ENCODE assay signal across 8 cellular contexts in the genomic region with DNA sequence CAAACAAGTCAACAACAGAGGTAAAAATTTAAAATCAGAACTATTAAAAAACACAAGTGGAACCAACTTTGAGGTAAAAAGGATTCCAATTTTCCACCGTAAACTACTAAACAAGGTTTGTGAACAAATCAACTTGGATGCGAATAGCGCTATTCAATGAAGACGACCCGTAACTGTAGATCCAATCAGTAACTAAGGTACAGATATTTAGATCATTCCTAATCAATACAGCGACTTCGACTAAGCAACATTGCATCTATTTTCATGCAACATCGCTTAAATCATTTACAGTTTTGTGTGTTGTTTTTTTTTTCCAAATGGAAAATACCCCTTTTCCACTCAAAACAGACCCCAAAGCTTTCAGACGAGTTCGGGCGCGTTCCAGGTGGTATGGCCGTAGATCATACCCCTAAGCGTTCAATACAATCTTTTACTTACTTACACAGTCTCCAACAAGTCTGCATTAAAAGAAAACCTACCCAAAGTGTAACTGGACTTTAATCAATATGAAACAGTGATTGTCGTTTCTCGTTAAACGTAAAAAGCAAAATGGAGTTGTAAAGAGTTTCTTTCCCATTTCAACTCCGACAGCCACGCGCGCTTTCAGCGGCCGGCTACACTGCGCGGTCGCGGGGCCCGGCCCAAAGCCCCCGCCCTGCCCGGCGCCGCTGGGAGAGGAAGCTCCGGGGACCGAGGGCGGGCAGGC. TPM values are rescaled to one million over a fixed set of nuclear protein-coding genes. Genes with fewer than 3 reads are reported as not detected.
DNase-seq lines count a peak whose midpoint lies in the region; ATAC-seq, FAIRE-seq and TF ChIP-seq lines count a peak whose summit lies in the region.

No MANE protein-coding gene starts in this region.

- WGBS in A549 (ENCODE audit: missing lambda C conversion rate), result 1% methylated on average over 32 of the region's 35 CpGs

- no peak for TF ChIP-seq CTCF in A549 (IDR thresholded peaks at IDR 0.05)
- no peak for TF ChIP-seq CTCF in HFFc6 (IDR thresholded peaks at IDR 0.05)
- no peak for TF ChIP-seq CTCF in MCF 10A (IDR thresholded peaks at IDR 0.05; ENCODE audit: unreplicated experiment)
- no peak for TF ChIP-seq CTCF in uterus (IDR thresholded peaks at IDR 0.05)

- CTCF ChIA-PET in A549 (lab: Yijun Ruan, JAX) (no interaction called here), MCF 10A (lab: Yijun Ruan, JAX) (interaction anchor here (0.6 kb wide), 1 partner anchor 258 kb away, joined by 3 read pairs; no protein-coding TSS in a partner anchor)

- H3K27me3 Mint-ChIP-seq in HFFc6 (ENCODE audit: insufficient read depth) (peaks cover 7% of the 10 kb centered on the region; the same call in 1 of the 2 replicates), MCF 10A (ENCODE audit: insufficient read depth, unreplicated experiment) (no peaks in the 10 kb centered on the region), memory B cell (no peaks in the 10 kb centered on the region)

- POLR2A ChIA-PET in A549 (lab: Yijun Ruan, JAX) (interaction anchor here (1.1 to 1.2 kb wide), 4 partner anchors 18 to 318 kb away, joined by 3 to 17 read pairs (median 5); a partner anchor contains a TSS), MCF 10A (lab: Yijun Ruan, JAX) (interaction anchor here (0.6 to 3.2 kb wide), 17 partner anchors 10 to 904 kb away, joined by 3 to 49 read pairs (median 15); a partner anchor contains a TSS)

- H3K27me3 ChIP-seq in uterus, result no peaks in the 10 kb centered on the region

- TF ChIP-seq POLR2A in A549 (IDR thresholded peaks at IDR 0.05; ENCODE audit: low read length), result no peak
- no peak for TF ChIP-seq POLR2A in uterus (IDR thresholded peaks at IDR 0.05)

- BruUV-seq in MCF 10A (replicated peaks; lab: Mats Ljungman, UMichigan), result no TSS peak

- H3K4me3 Mint-ChIP-seq in HFFc6, result peak overlapping the region; percentile 98
- peak overlapping the region; percentile 90 for H3K4me3 Mint-ChIP-seq in MCF 10A (ENCODE audit: unreplicated experiment)
- peak overlapping the region; percentile 90 for H3K4me3 Mint-ChIP-seq in memory B cell

- DNase-seq in A549 (ENCODE audit: low read depth in 1 of 2, low spot score in 1 of 2) (no peak), HFFc6 (no peak), MCF 10A (ENCODE audit: unreplicated experiment) (no peak), memory B cell (ENCODE audit: low spot score in 2 of 2) (no peak), uterus (no peak), 8988T (no peak), MV-4-11 (lab: John Stamatoyannopoulos, UW) (no peak), cerebellar nuclear complex (lab: John Stamatoyannopoulos, UW) (no peak)

- H3K4me1 Mint-ChIP-seq in HFFc6 (ENCODE audit: low read depth) (peaks cover 56% of the 10 kb centered on the region), MCF 10A (ENCODE audit: insufficient read depth, unreplicated experiment) (peaks cover 34% of the 10 kb centered on the region), memory B cell (peaks cover 42% of the 10 kb centered on the region)

- no peaks in the 10 kb centered on the region for H3K9me3 Mint-ChIP-seq in HFFc6
- no peaks in the 10 kb centered on the region for H3K9me3 Mint-ChIP-seq in MCF 10A (ENCODE audit: unreplicated experiment)
- H3K9me3 Mint-ChIP-seq in memory B cell, result no peaks in the 10 kb centered on the region

- peaks cover 39% of the 10 kb centered on the region for H3K36me3 Mint-ChIP-seq in HFFc6 (ENCODE audit: low read depth)
- H3K36me3 Mint-ChIP-seq in MCF 10A (ENCODE audit: insufficient read depth, unreplicated experiment), result peaks cover 20% of the 10 kb centered on the region
- H3K36me3 Mint-ChIP-seq in memory B cell, result peaks cover 6% of the 10 kb centered on the region

- intact Hi-C loops in MCF 10A (cut with micrococcal nuclease) (loop anchor here (5.0 kb wide), 1 partner anchor 34 kb away; no protein-coding TSS in a partner anchor), uterus (cut with DNase I; ENCODE audit: low total_unique reads) (loop anchor here (5.0 kb wide), 1 partner anchor 54 kb away; a partner anchor contains a TSS)

- H3K4me1 ChIP-seq in A549 (peaks cover 49% of the 10 kb centered on the region), uterus (peaks cover 1 to 13% of the 10 kb centered on the region in 2 donors)

- TF ChIP-seq EP300 in A549 (IDR thresholded peaks at IDR 0.05), result no peak

- H3K27ac Mint-ChIP-seq in HFFc6 (peak overlapping the region; percentile 96), MCF 10A (ENCODE audit: low read depth, unreplicated experiment) (peak overlapping the region; percentile 94), memory B cell (peak overlapping the region; percentile 93)

- H3K9me3 ChIP-seq in A549 (no peaks in the 10 kb centered on the region), uterus (no peaks in the 10 kb centered on the region)

- H3K27ac ChIP-seq in A549, result peak overlapping the region; percentile 98 to 99
- H3K27ac ChIP-seq in uterus, result peak overlapping the region; percentile 97 to 98

- ATAC-seq in A549 (no peak; a peak in 3 of 6 replicates), memory B cell (ENCODE audit: low read depth) (peak; percentile 15)

- H3K4me3 ChIP-seq in A549 (peak overlapping the region; percentile 98), uterus (peak overlapping the region; percentile 47 to 87)

- H3K4me2 ChIP-seq in A549, result peak overlapping the region; percentile 87

- TF ChIP-seq RAD21 in A549 (conservative IDR thresholded peaks at IDR 0.05 in 1 of 2, IDR thresholded peaks at IDR 0.05 in 1 of 2), result no peak

- no peak for FAIRE-seq in A549 (lab: Jason Lieb, UNC)

- no peaks in the 10 kb centered on the region for H3K36me3 ChIP-seq in uterus

TF ChIP-seq in A549, 52 proteins besides CTCF, POLR2A, EP300 and RAD21:
- TF ChIP-seq PHF8 (IDR thresholded peaks at IDR 0.05; ENCODE audit: borderline replicate concordance, low read depth) (peak; percentile 33), RARB (CRISPR knock-in tag; IDR thresholded peaks at IDR 0.05) (no peak), BHLHE40 (IDR thresholded peaks at IDR 0.05; ENCODE audit: low read depth, low read length) (no peak), GATA3 (IDR thresholded peaks at IDR 0.05; ENCODE audit: borderline replicate concordance) (no peak)

RNA-seq across cellular contexts. Expression of a gene that starts 0.8 kb away (rescaled TPM):
- polyA plus RNA-seq in A549 (2011; rRNA removed) (332 and 343 TPM in 2 replicates), A549 (2017; fragmentation: RNase III; extraction: RNeasy Plus Mini Kit Qiagen cat#74134 plus additional on column Dnase treatment) (549 to 596 TPM (median 587 TPM) in 3 replicates)
- polyA plus RNA-seq in A549 (2012; cell fraction: cytosol; rRNA removed), result 310 and 372 TPM in 2 replicates
- polyA plus RNA-seq in A549 (2012; cell fraction: nucleus; rRNA removed), result 227 and 266 TPM in 2 replicates
- 381 and 409 TPM in 2 replicates for polyA minus RNA-seq in A549 (2011; rRNA and poly(A)+ RNA removed)
- total RNA-seq in HFFc6 (2021; fragmentation: NEBNext Ultra II Directional; extraction: Animal tissue kit (Norgen Biotek cat#: 25700)), result 100 to 1,000 TPM; 703 to 739 (median 716) TPM
- total RNA-seq in MCF 10A (2022) (273 and 298 TPM in 2 replicates), uterus (100 to 1,000 TPM; 282 to 493 (median 419) TPM)

RNA-seq across cellular contexts. Expression of a gene that starts 1.2 kb away (rescaled TPM):
- polyA plus RNA-seq in A549 (2011; rRNA removed) (14.8 and 19.9 TPM in 2 replicates), A549 (2017; fragmentation: RNase III; extraction: RNeasy Plus Mini Kit Qiagen cat#74134 plus additional on column Dnase treatment) (14.6 to 17.0 TPM (median 15.6 TPM) in 3 replicates)
- 18.3 and 25.8 TPM in 2 replicates for polyA plus RNA-seq in A549 (2012; cell fraction: cytosol; rRNA removed)
- polyA plus RNA-seq in A549 (2012; cell fraction: nucleus; rRNA removed), result 6.0 and 9.5 TPM in 2 replicates
- 15.2 and 19.4 TPM in 2 replicates for polyA minus RNA-seq in A549 (2011; rRNA and poly(A)+ RNA removed)
- 10 to 100 TPM; 45.5 to 58.7 (median 49.9) TPM for total RNA-seq in HFFc6 (2021; fragmentation: NEBNext Ultra II Directional; extraction: Animal tissue kit (Norgen Biotek cat#: 25700))
- total RNA-seq in MCF 10A (2022) (14.0 and 17.2 TPM in 2 replicates), uterus (10 to 100 TPM in 3 of 4 donors, 1 to 10 TPM in 1; 2.1 to 26.0 (median 18.7) TPM)

RNA-seq across cellular contexts. Expression of a gene that starts 11.3 kb away (rescaled TPM):
- polyA plus RNA-seq in A549 (2011; rRNA removed), result 1.4 and 3.4 TPM in 2 replicates
- polyA plus RNA-seq in A549 (2012; cell fraction: cytosol; rRNA removed), result 0.49 and 0.57 TPM in 2 replicates
- polyA plus RNA-seq in A549 (2012; cell fraction: nucleus; rRNA removed), result 6.7 and 10.3 TPM in 2 replicates
- 0.49 to 0.83 TPM (median 0.70 TPM) in 3 replicates for polyA plus RNA-seq in A549 (2017; fragmentation: RNase III; extraction: RNeasy Plus Mini Kit Qiagen cat#74134 plus additional on column Dnase treatment)
- polyA minus RNA-seq in A549 (2011; rRNA and poly(A)+ RNA removed), result 0.91 TPM in 1 of 2 replicates, not detected in the other
- 1 to 10 TPM in 5 of 6 experiments, under 1 TPM in 1; 0.78 to 3.2 (median 1.2) TPM for total RNA-seq in HFFc6 (2021; fragmentation: NEBNext Ultra II Directional; extraction: Animal tissue kit (Norgen Biotek cat#: 25700))
- 3.7 and 4.9 TPM in 2 replicates for total RNA-seq in MCF 10A (2022)
- total RNA-seq in uterus, result 10 to 100 TPM in 3 of 4 donors, 1 to 10 TPM in 1; 1.5 to 17.9 (median 14.0) TPM

RNA-seq across cellular contexts. Expression of a gene that starts 18.1 kb away (rescaled TPM):
- polyA plus RNA-seq in A549 (2011; rRNA removed), result 9.9 and 12.8 TPM in 2 replicates
- polyA plus RNA-seq in A549 (2012; cell fraction: cytosol; rRNA removed), result 7.0 and 10.7 TPM in 2 replicates
- polyA plus RNA-seq in A549 (2012; cell fraction: nucleus; rRNA removed), result 32.1 and 47.5 TPM in 2 replicates
- polyA plus RNA-seq in A549 (2017; fragmentation: RNase III; extraction: RNeasy Plus Mini Kit Qiagen cat#74134 plus additional on column Dnase treatment), result 10.0 to 11.2 TPM (median 10.7 TPM) in 3 replicates
- polyA minus RNA-seq in A549 (2011; rRNA and poly(A)+ RNA removed), result 27.8 and 30.0 TPM in 2 replicates
- total RNA-seq in HFFc6 (2021; fragmentation: NEBNext Ultra II Directional; extraction: Animal tissue kit (Norgen Biotek cat#: 25700)), result 10 to 100 TPM; 10.3 to 15.8 (median 13.2) TPM
- 9.7 and 19.5 TPM in 2 replicates for total RNA-seq in MCF 10A (2022)
- total RNA-seq in uterus, result 10 to 100 TPM in 1 of 4 donors, 1 to 10 TPM in 3; 4.4 to 23.4 (median 6.8) TPM

RNA-seq across cellular contexts. Expression of a gene that starts 52.8 kb away (rescaled TPM):
- polyA plus RNA-seq in A549 (2011; rRNA removed) (150 and 157 TPM in 2 replicates), A549 (2017; fragmentation: RNase III; extraction: RNeasy Plus Mini Kit Qiagen cat#74134 plus additional on column Dnase treatment) (247 to 301 TPM (median 271 TPM) in 3 replicates)
- polyA plus RNA-seq in A549 (2012; cell fraction: cytosol; rRNA removed), result 490 and 493 TPM in 2 replicates
- 305 and 341 TPM in 2 replicates for polyA plus RNA-seq in A549 (2012; cell fraction: nucleus; rRNA removed)
- polyA minus RNA-seq in A549 (2011; rRNA and poly(A)+ RNA removed), result 28.9 and 37.2 TPM in 2 replicates
- 100 to 1,000 TPM; 359 to 607 (median 548) TPM for total RNA-seq in HFFc6 (2021; fragmentation: NEBNext Ultra II Directional; extraction: Animal tissue kit (Norgen Biotek cat#: 25700))
- total RNA-seq in MCF 10A (2022) (576 and 589 TPM in 2 replicates), uterus (100 to 1,000 TPM in 2 of 4 donors, 10 to 100 TPM in 2; 40.2 to 450 (median 81.2) TPM)
